In the genomic region with DNA sequence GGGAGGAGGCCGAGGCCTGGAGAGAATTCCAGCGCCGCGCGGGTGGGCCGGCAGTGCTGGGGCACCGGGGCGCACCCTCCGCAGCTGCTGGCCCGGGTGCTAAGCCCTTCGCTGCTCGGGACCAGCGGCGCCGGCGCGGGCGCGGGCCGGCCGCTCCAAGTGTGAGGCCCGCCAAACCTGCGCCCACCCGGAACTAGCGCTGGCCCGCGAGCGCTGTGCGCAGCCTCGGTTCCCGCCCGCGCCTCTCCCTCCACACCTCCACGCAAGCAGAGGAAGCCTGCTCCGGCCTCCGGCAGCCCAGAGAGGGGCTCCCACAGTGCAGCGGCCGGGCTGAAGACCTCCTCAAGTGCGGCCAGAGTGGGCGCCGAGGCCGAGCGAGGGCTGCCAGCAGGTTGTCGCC, we compare ENCODE assay signal across 23 cellular contexts. TPM values are rescaled to one million over a fixed set of nuclear protein-coding genes. Genes with fewer than 3 reads are reported as not detected.
DNase-seq lines count a peak whose midpoint lies in the region; ATAC-seq and TF ChIP-seq lines count a peak whose summit lies in the region.
"Had no signal": no experiment of that assay in that cellular context is flagged by ENCODE, and none has a peak within 500 bp of the region (broad histone marks: within the 10 kb centered on the region; RNA-seq: fewer than 3 reads in every experiment).

No MANE protein-coding gene starts in this region.

- no peak for TF ChIP-seq POLR2A in testis (IDR thresholded peaks at IDR 0.05)

- TF ChIP-seq CTCF in chondrocyte (IDR thresholded peaks at IDR 0.05) (no peak), testis (IDR thresholded peaks at IDR 0.05) (no peak)

- H3K4me1 ChIP-seq in testis = no peaks in the 10 kb centered on the region
- H3K4me1 ChIP-seq: BE2C; BLaER1 treated with 17β-estradiol and CSF1 and Interleukin-3, amounts not matched to agents 10 nM and 100 nM had no signal

- ATAC-seq in Right ventricle myocardium inferior (no peak), GM18870 (IDR thresholded peaks at IDR 0.05; ENCODE audit: unreplicated experiment) (no peak)
- ATAC-seq: GM12878, GM23338, HCT116 had no signal

- no peaks in the 10 kb centered on the region for H3K27me3 ChIP-seq in testis
- H3K27me3 ChIP-seq: BE2C; BLaER1 treated with 17β-estradiol and CSF1 and Interleukin-3, amounts not matched to agents 10 nM and 100 nM had no signal

- no peaks in the 10 kb centered on the region for H3K36me3 ChIP-seq in testis (ENCODE audit: low read depth, missing control alignments)
- H3K36me3 ChIP-seq: BE2C; BLaER1 treated with 17β-estradiol and CSF1 and Interleukin-3, amounts not matched to agents 10 nM and 100 nM had no signal

- H3K36me3 Mint-ChIP-seq in chondrocyte (ENCODE audit: low read depth) = no peaks in the 10 kb centered on the region
- no peaks in the 10 kb centered on the region for H3K36me3 Mint-ChIP-seq in T-helper 2 cell treated with Interferon-gamma antibody and Interleukin-4, amounts not matched to agents 5 μg/mL and 100 μg/mL, for 36 hours (ENCODE audit: low read depth)
- H3K36me3 Mint-ChIP-seq: CD14-positive monocyte; CD8-positive, alpha-beta memory T cell had no signal

- no peak overlapping the region for H3K27ac ChIP-seq in testis
- H3K27ac ChIP-seq: 22Rv1; BLaER1 treated with 17β-estradiol and CSF1 and Interleukin-3, amounts not matched to agents 10 nM and 100 nM had no signal

- H3K27me3 Mint-ChIP-seq in chondrocyte (ENCODE audit: low read depth) = peaks cover 24% of the 10 kb centered on the region
- peaks cover 10% of the 10 kb centered on the region for H3K27me3 Mint-ChIP-seq in T-helper 2 cell treated with Interferon-gamma antibody and Interleukin-4, amounts not matched to agents 5 μg/mL and 100 μg/mL, for 36 hours (ENCODE audit: low read depth)

- no peaks in the 10 kb centered on the region for H3K9me3 ChIP-seq in testis
- H3K9me3 ChIP-seq: BE2C had no signal

- intact Hi-C loops in Right ventricle myocardium inferior (cut with DNase I) = no loop called here
- intact Hi-C loops in cardiac septum (cut with DNase I) = no loop called here
- intact Hi-C loops in posterior vena cava (cut with DNase I) = no loop called here
- intact Hi-C loops in testis (cut with DNase I; ENCODE audit: low total_unique reads) = no loop called here

- peaks cover 8% of the 10 kb centered on the region for H3K9me3 Mint-ChIP-seq in chondrocyte (ENCODE audit: low read depth)
- no peaks in the 10 kb centered on the region for H3K9me3 Mint-ChIP-seq in T-helper 2 cell treated with Interferon-gamma antibody and Interleukin-4, amounts not matched to agents 5 μg/mL and 100 μg/mL, for 36 hours
- H3K9me3 Mint-ChIP-seq: CD8-positive, alpha-beta memory T cell; HFFc6 had no signal

- peak overlapping the region; percentile 37 to 44 for H3K4me3 ChIP-seq in testis
- H3K4me3 ChIP-seq: BLaER1 treated with 17β-estradiol and CSF1 and Interleukin-3, amounts not matched to agents 10 nM and 100 nM; GM12878; GM23338 had no signal

- H3K4me1 Mint-ChIP-seq in chondrocyte (ENCODE audit: low read depth) = peaks cover 11% of the 10 kb centered on the region
- no peaks in the 10 kb centered on the region for H3K4me1 Mint-ChIP-seq in T-helper 2 cell treated with Interferon-gamma antibody and Interleukin-4, amounts not matched to agents 5 μg/mL and 100 μg/mL, for 36 hours (ENCODE audit: low read depth)
- H3K4me1 Mint-ChIP-seq: CD14-positive monocyte; CD8-positive, alpha-beta memory T cell; GM23338; H9 had no signal

- WGBS in testis, 2 donors = 69 to 86% methylated on average over 20 to 26 of the region's 44 CpGs

- DNase-seq in Right ventricle myocardium inferior (ENCODE audit: missing footprints) = peak; percentile 53
- DNase-seq in cardiac septum (ENCODE audit: low spot score) = no peak
- DNase-seq in chondrocyte (ENCODE audit: low spot score) = peak; percentile 72
- DNase-seq in posterior vena cava (ENCODE audit: low spot score) = peak; percentile 72
- peak; percentile 51 for DNase-seq in testis
- no peak for DNase-seq in T-helper 2 cell treated with Interferon-gamma antibody and Interleukin-4, amounts not matched to agents 5 μg/mL and 100 μg/mL, for 36 hours (ENCODE audit: low spot score)
- DNase-seq: AML-193; BE2C; CD4-positive, alpha-beta T cell; CD8-positive, alpha-beta memory T cell; DMS 273 treated with DMSO at 0.1 percent for 48 hours; DMS79; EL; GDM1; H9; HFFc6 had no signal

- no peak overlapping the region for H3K4me3 Mint-ChIP-seq in chondrocyte (ENCODE audit: unreplicated experiment)
- H3K4me3 Mint-ChIP-seq in T-helper 2 cell treated with Interferon-gamma antibody and Interleukin-4, amounts not matched to agents 5 μg/mL and 100 μg/mL, for 36 hours = no peak overlapping the region
- H3K4me3 Mint-ChIP-seq: CD14-positive monocyte; CD4-positive, alpha-beta T cell; CD8-positive, alpha-beta memory T cell; GM23338; H9; HFFc6 had no signal

- no peak overlapping the region for H3K27ac Mint-ChIP-seq in chondrocyte (ENCODE audit: unreplicated experiment)
- H3K27ac Mint-ChIP-seq in T-helper 2 cell treated with Interferon-gamma antibody and Interleukin-4, amounts not matched to agents 5 μg/mL and 100 μg/mL, for 36 hours = no peak overlapping the region
- H3K27ac Mint-ChIP-seq: CD14-positive monocyte; CD4-positive, alpha-beta T cell; CD8-positive, alpha-beta memory T cell; GM23338; H9; HFFc6 had no signal

RNA-seq across cellular contexts. Expression of a gene that starts 7.7 kb away (rescaled TPM):
- total RNA-seq in Right ventricle myocardium inferior (7.6 TPM), cardiac septum (6.5 TPM), chondrocyte (9.0 to 11.8 TPM (median 9.1 TPM) in 3 replicates), posterior vena cava (10 to 100 TPM; 11.0 to 13.4 TPM), testis (10 to 100 TPM; 15.3 to 15.9 TPM)
- 3.6 TPM for polyA plus RNA-seq in testis (ENCODE audit: insufficient read depth, low read depth, low replicate concordance)

Comparison
In these comparisons a context has a peak if more than half of its experiments do, and no peak if none do; other contexts are left out.
1. DNase-seq: peak in Right ventricle myocardium inferior (single experiment), chondrocyte (single experiment), posterior vena cava (single experiment) and testis (single experiment); none in cardiac septum (single experiment) and T-helper 2 cell treated with Interferon-gamma antibody and Interleukin-4, amounts not matched to agents 5 μg/mL and 100 μg/mL, for 36 hours (single experiment).